In genomic region chr11:97079244-97079643, GRCh38 we compare ENCODE assay signal across 27 cellular contexts.
"Had no signal": no experiment of that assay in that cellular context is flagged by ENCODE, and none has a peak within 500 bp of the region (broad histone marks: within the 10 kb centered on the region; RNA-seq: fewer than 3 reads in every experiment).

No MANE protein-coding gene starts in this region.

- H3K27me3 ChIP-seq: brain microvascular endothelial cell, colonic mucosa, SJCRH30 had no signal

- H3K4me3 ChIP-seq: colonic mucosa, PC-9, SJCRH30, SK-N-MC had no signal

- ATAC-seq: activated CD8-positive, alpha-beta T cell treated with anti-CD3 and anti-CD28 coated beads for 36 hours; activated T-cell treated with anti-CD3 and anti-CD28 coated beads, Interleukin-2, amount 50 U/mL, for 72 hours; activated T-helper 17 cell treated with anti-CD3 and anti-CD28 coated beads, Interleukin-2, amount 50 U/mL, for 72 hours had no signal

- H3K27ac ChIP-seq: brain microvascular endothelial cell, colonic mucosa, PC-9, SJCRH30, SK-N-MC had no signal

- FAIRE-seq: TTC549 had no signal

- H3K4me1 ChIP-seq: colonic mucosa, SJCRH30 had no signal

- H3K9me3 ChIP-seq: colonic mucosa, SJCRH30 had no signal

- H3K36me3 ChIP-seq: brain microvascular endothelial cell, colonic mucosa, SJCRH30 had no signal

- DNase-seq: activated CD4-positive, alpha-beta T cell treated with anti-CD3 and anti-CD28 coated beads, Interleukin-2, amount 10 ng/mL, durations not matched to agents 24 days and 14 days; activated CD4-positive, alpha-beta T cell treated with anti-CD3 and anti-CD28 coated beads, Interleukin-2, amount 50 U/mL, for 4 hours; activated CD8-positive, alpha-beta T cell treated with anti-CD3 and anti-CD28 coated beads for 36 hours; activated effector memory CD4-positive, alpha-beta T cell treated with anti-CD3 and anti-CD28 coated beads, Interleukin-2, amount 50 U/mL, for 16 hours; activated naive CD4-positive, alpha-beta T cell; activated naive CD4-positive, alpha-beta T cell treated with anti-CD3 and anti-CD28 coated beads, Interleukin-2, amount 50 U/mL, for 16 hours; activated naive CD8-positive, alpha-beta T cell treated with anti-CD3 and anti-CD28 coated beads for 36 hours; activated T-cell treated with anti-CD3 and anti-CD28 coated beads, Interleukin-2, amount 50 U/mL, for 1 hour; activated T-cell treated with anti-CD3 and anti-CD28 coated beads, Interleukin-2, amount 50 U/mL, for 72 hours; amniotic stem cell; aorta; brain microvascular endothelial cell; colonic mucosa; Karpas-422; NCI-H187 treated with DMSO at 0.1 percent for 48 hours; NCI-H2081; NCI-H345; NCI-H524 treated with DMSO at 0.1 percent for 48 hours; NCI-H748 treated with DMSO at 0.1 percent for 48 hours; NK-92 treated with Interleukin-12 subunit alpha and Interleukin-12 subunit beta, amount 100 ng/mL, for 24 hours; PC-9; SHP77; SJCRH30; T1000 had no signal
